9 cellular contexts compared by ENCODE assay signal in the genomic region with DNA sequence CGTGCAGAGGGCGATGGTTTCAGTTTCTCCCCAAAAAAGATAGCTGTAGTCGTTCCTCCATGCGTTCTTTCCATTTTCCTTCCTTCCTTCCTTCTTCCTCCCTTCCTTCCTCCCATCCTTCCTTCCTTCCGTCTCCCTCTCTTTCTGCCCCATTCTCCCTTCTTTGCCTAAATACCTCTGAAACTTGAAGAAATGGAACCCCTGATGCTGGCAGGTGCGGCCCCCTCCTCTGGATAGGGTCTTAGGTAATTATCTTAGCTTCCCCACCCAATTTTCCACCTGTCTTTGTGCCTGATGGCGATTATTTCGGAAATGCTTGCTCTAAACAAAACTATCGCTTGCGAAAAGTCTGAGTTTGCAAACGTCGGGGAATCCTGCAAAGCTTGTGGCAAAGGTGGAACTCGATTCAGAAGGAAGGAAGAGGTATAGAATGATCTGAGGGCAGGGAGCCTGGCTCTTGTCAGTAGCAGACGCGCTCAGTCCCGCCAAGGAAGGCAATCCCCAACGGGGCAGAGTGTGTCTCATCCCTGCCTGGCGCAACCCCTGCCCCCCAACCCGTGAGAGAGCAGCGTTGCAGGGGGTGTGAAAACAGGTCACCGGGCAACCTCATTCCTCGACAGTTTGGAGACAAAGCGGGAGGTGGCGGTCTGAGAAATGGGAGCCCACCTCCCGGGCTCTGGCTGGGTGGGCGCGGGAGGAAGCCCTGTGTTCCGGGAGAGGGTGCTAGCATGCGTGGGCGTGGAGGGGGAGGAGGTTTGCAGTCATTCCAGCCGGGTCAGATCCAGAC. TPM values are rescaled to one million over a fixed set of nuclear protein-coding genes. Genes with fewer than 3 reads are reported as not detected.
DNase-seq lines count a peak whose midpoint lies in the region; ATAC-seq and TF ChIP-seq lines count a peak whose summit lies in the region.
"Had no signal": no experiment of that assay in that cellular context is flagged by ENCODE, and none has a peak within 500 bp of the region (broad histone marks: within the 10 kb centered on the region; RNA-seq: fewer than 3 reads in every experiment).

No MANE protein-coding gene starts in this region.

- H2BK15ac ChIP-seq in mesendoderm (replicated peaks; ENCODE audit: low read depth): no peak overlapping the region

- no peak for TF ChIP-seq POLR2A in HCT116 (IDR thresholded peaks at IDR 0.05; ENCODE audit: borderline replicate concordance, extremely low read depth, insufficient read depth, insufficient read length)
- no peak for TF ChIP-seq POLR2A in vagina (IDR thresholded peaks at IDR 0.05)

- no TSS peak for BruUV-seq in HCT116 (replicated peaks; lab: Mats Ljungman, UMichigan)

- H2BK120ac ChIP-seq in mesendoderm (ENCODE audit: low read depth, low read length): no peak overlapping the region

- CTCF ChIA-PET in HCT116 (lab: Charles Lee): no interaction called here
- CTCF ChIA-PET in activated CD4-positive, alpha-beta memory T cell treated with anti-CD3 and anti-CD28 coated beads for 36 hours (lab: Charles Lee): interaction anchor here (0.8 to 2.4 kb wide), 3 partner anchors 10 to 40 kb away, joined by 4 to 13 read pairs (median 6); a partner anchor contains a TSS

- H3K9ac ChIP-seq in HCT116 (ENCODE audit: low read length): peak overlapping the region; percentile 70
- no peak overlapping the region for H3K9ac ChIP-seq in mesendoderm (ENCODE audit: low read length)

- no peak overlapping the region for H2AFZ ChIP-seq in HCT116 (ENCODE audit: low read depth, low read length, poor library complexity, severe bottlenecking)

- H3K27me3 Mint-ChIP-seq in CD4-positive, CD25-positive, alpha-beta regulatory T cell: peaks cover 62% of the 10 kb centered on the region
- H3K27me3 Mint-ChIP-seq in activated CD4-positive, alpha-beta memory T cell treated with anti-CD3 and anti-CD28 coated beads for 36 hours: peaks cover 42% of the 10 kb centered on the region

- H3K4ac ChIP-seq in mesendoderm (ENCODE audit: low read depth, low read length): no peak overlapping the region

- no peak overlapping the region for H3K27ac ChIP-seq in CD4-positive, CD25-positive, alpha-beta regulatory T cell (ENCODE audit: insufficient read depth, low read length, poor library complexity, severe bottlenecking)
- H3K27ac ChIP-seq in HCT116 (ENCODE audit: low read depth, low read length): peak overlapping the region; percentile 91; the same call in 1 of the 2 replicates
- H3K27ac ChIP-seq in mesendoderm (ENCODE audit: low read depth, low read length): no peak overlapping the region
- no peak overlapping the region for H3K27ac ChIP-seq in vagina
- H3K27ac ChIP-seq: SJSA1 had no signal

- no peak overlapping the region for H4K8ac ChIP-seq in mesendoderm (ENCODE audit: low read depth, low read length)

- ATAC-seq in CD4-positive, CD25-positive, alpha-beta regulatory T cell (ENCODE audit: low read depth in 2 of 2): no peak
- no peak for ATAC-seq in HCT116

- H3K27ac Mint-ChIP-seq in CD4-positive, CD25-positive, alpha-beta regulatory T cell: peak overlapping the region in 2 of 3 donors; percentile 39 to 43
- no peak overlapping the region for H3K27ac Mint-ChIP-seq in activated CD4-positive, alpha-beta memory T cell treated with anti-CD3 and anti-CD28 coated beads for 36 hours

- no peaks in the 10 kb centered on the region for H3K9me3 ChIP-seq in CD4-positive, CD25-positive, alpha-beta regulatory T cell (ENCODE audit: control insufficient read depth in 2 of 2, low read length in 2 of 2)
- H3K9me3 ChIP-seq in HCT116 (ENCODE audit: control insufficient read depth in 1 of 2, insufficient read depth in 1 of 2, low read depth in 1 of 2, low read length in 2 of 2): no peaks in the 10 kb centered on the region
- no peaks in the 10 kb centered on the region for H3K9me3 ChIP-seq in vagina

- intact Hi-C loops in HCT116 (cut with micrococcal nuclease) (loop anchor here (1.0 kb wide), 1 partner anchor 21 kb away; a partner anchor contains a TSS), vagina (cut with DNase I) (loop anchor here (2.0 to 10.0 kb wide), 2 partner anchors 43 to 195 kb away; no protein-coding TSS in a partner anchor)
- intact Hi-C loops in activated CD4-positive, alpha-beta memory T cell treated with anti-CD3 and anti-CD28 coated beads for 36 hours (cut with micrococcal nuclease): loop anchor here (5.0 kb wide), 1 partner anchor 52 kb away; no protein-coding TSS in a partner anchor

- H4K20me1 ChIP-seq in HCT116 (ENCODE audit: insufficient read depth): no peaks in the 10 kb centered on the region

- no peak overlapping the region for H4K5ac ChIP-seq in mesendoderm (ENCODE audit: low read length)

- H3K79me1 ChIP-seq in mesendoderm (ENCODE audit: low read length): no peaks in the 10 kb centered on the region

- no peak overlapping the region for H2BK5ac ChIP-seq in mesendoderm (ENCODE audit: low read length)

- peaks cover 0 to 11% (median 0%) of the 10 kb centered on the region in 7 donors for H3K9me3 Mint-ChIP-seq in CD4-positive, CD25-positive, alpha-beta regulatory T cell
- no peaks in the 10 kb centered on the region for H3K9me3 Mint-ChIP-seq in activated CD4-positive, alpha-beta memory T cell treated with anti-CD3 and anti-CD28 coated beads for 36 hours

- H3K4me3 ChIP-seq in CD4-positive, CD25-positive, alpha-beta regulatory T cell (ENCODE audit: low read depth, low read length): no peak overlapping the region
- peak overlapping the region; percentile 73 to 75 for H3K4me3 ChIP-seq in HCT116 (replicated peaks in 1 of 2; ENCODE audit: low read depth in 1 of 2, low read length in 2 of 2)
- H3K4me3 ChIP-seq in mesendoderm (ENCODE audit: low read length): no peak overlapping the region
- H3K4me3 ChIP-seq in vagina: no peak overlapping the region
- H3K4me3 ChIP-seq: SJSA1 had no signal

- no peak overlapping the region for H3K18ac ChIP-seq in mesendoderm (ENCODE audit: low read length)

- no peak for TF ChIP-seq RAD21 in HCT116 (IDR thresholded peaks at IDR 0.05; ENCODE audit: low read depth)

- peaks cover 31% of the 10 kb centered on the region for H3K27me3 ChIP-seq in CD4-positive, CD25-positive, alpha-beta regulatory T cell (ENCODE audit: control insufficient read depth, insufficient read depth, low read length)
- H3K27me3 ChIP-seq in HCT116 (ENCODE audit: insufficient read depth, low read length) (no peaks in the 10 kb centered on the region), mesendoderm (ENCODE audit: insufficient read depth, low read length, poor library complexity) (peaks cover 85% of the 10 kb centered on the region), vagina (peaks cover 49% of the 10 kb centered on the region)

- H3K36me3 Mint-ChIP-seq in CD4-positive, CD25-positive, alpha-beta regulatory T cell: no peaks in the 10 kb centered on the region
- H3K36me3 Mint-ChIP-seq in activated CD4-positive, alpha-beta memory T cell treated with anti-CD3 and anti-CD28 coated beads for 36 hours: peaks cover 2% of the 10 kb centered on the region

- H3K4me2 ChIP-seq in HCT116 (ENCODE audit: low read length) (peak overlapping the region; percentile 98), mesendoderm (ENCODE audit: low read length) (no peak overlapping the region)

- peaks cover 74% of the 10 kb centered on the region for H3K4me1 ChIP-seq in CD4-positive, CD25-positive, alpha-beta regulatory T cell (ENCODE audit: control insufficient read depth, insufficient read depth, low read length, poor library complexity, severe bottlenecking)
- peaks cover 32 to 57% of the 10 kb centered on the region in 2 experiments for H3K4me1 ChIP-seq in HCT116 (ENCODE audit: control insufficient read depth in 1 of 2, insufficient read depth in 2 of 2, low read length in 2 of 2)
- peaks cover 5% of the 10 kb centered on the region for H3K4me1 ChIP-seq in mesendoderm (ENCODE audit: control insufficient read depth, low read depth, low read length)
- peaks cover 76% of the 10 kb centered on the region for H3K4me1 ChIP-seq in vagina

- POLR2A ChIA-PET in HCT116 (lab: Charles Lee): interaction anchor here (1.3 to 3.2 kb wide), 3 partner anchors 18 to 39 kb away, joined by 3 to 11 read pairs (median 3); a partner anchor contains a TSS
- POLR2A ChIA-PET in activated CD4-positive, alpha-beta memory T cell treated with anti-CD3 and anti-CD28 coated beads for 36 hours (lab: Charles Lee): interaction anchor here (1.3 to 3.8 kb wide), 2 partner anchors 11 to 39 kb away, joined by 6 to 23 read pairs; a partner anchor contains a TSS

- peaks cover 10 to 56% (median 29%) of the 10 kb centered on the region in 4 donors for H3K4me1 Mint-ChIP-seq in CD4-positive, CD25-positive, alpha-beta regulatory T cell
- H3K4me1 Mint-ChIP-seq in activated CD4-positive, alpha-beta memory T cell treated with anti-CD3 and anti-CD28 coated beads for 36 hours (ENCODE audit: low read depth): peaks cover 36% of the 10 kb centered on the region

- no peaks in the 10 kb centered on the region for H3K9me2 ChIP-seq in HCT116 (ENCODE audit: insufficient read depth)

- DNase-seq in CD4-positive, CD25-positive, alpha-beta regulatory T cell: no peak
- no peak for DNase-seq in HCT116 (ENCODE audit: low read depth, low spot score)
- DNase-seq in activated CD4-positive, alpha-beta memory T cell treated with anti-CD3 and anti-CD28 coated beads for 36 hours: peak; percentile 44
- DNase-seq in mesendoderm: no peak
- no peak for DNase-seq in DMS153 treated with DMSO at 0.1 percent for 48 hours (lab: John Stamatoyannopoulos, UW; ENCODE audit: unreplicated experiment)
- DNase-seq in vagina (ENCODE audit: extremely low spot score in 2 of 2): no peak
- DNase-seq in SW 1271 (lab: John Stamatoyannopoulos, UW): no peak
- DNase-seq in NCI-H1417 treated with DMSO at 0.1 percent for 48 hours (lab: John Stamatoyannopoulos, UW): no peak

- H2AK5ac ChIP-seq in mesendoderm (ENCODE audit: low read length): no peak overlapping the region

- peak overlapping the region; percentile 15 for H3K23ac ChIP-seq in mesendoderm (ENCODE audit: low read length)

- H3K56ac ChIP-seq in mesendoderm (ENCODE audit: low read length): no peak overlapping the region

- peak overlapping the region; percentile 66 to 91 (median 84) for H3K4me3 Mint-ChIP-seq in CD4-positive, CD25-positive, alpha-beta regulatory T cell
- H3K4me3 Mint-ChIP-seq in activated CD4-positive, alpha-beta memory T cell treated with anti-CD3 and anti-CD28 coated beads for 36 hours: peak overlapping the region; percentile 17

- RAD21 ChIA-PET in HCT116 (lab: Charles Lee; ENCODE audit: low non-redundant PET in 1 of 2, low total read pairs in 2 of 2, uncharacterized antibody in 2 of 2, unreplicated experiment in 2 of 2): interaction anchor here in 1 of 2 experiments (1.2 kb wide), 1 partner anchor 54 kb away, joined by 5 read pairs; no protein-coding TSS in a partner anchor

- WGBS in mesendoderm (ENCODE audit: extremely low coverage, insufficient coverage, low lambda C conversion rate): no CpG with 5 or more reads among the region's 31 CpGs

- H3K79me2 ChIP-seq in HCT116 (ENCODE audit: insufficient read depth, low read length): peaks cover 14% of the 10 kb centered on the region; the same call in 1 of the 2 replicates
- no peaks in the 10 kb centered on the region for H3K79me2 ChIP-seq in mesendoderm (ENCODE audit: control insufficient read depth, insufficient read depth, low read length)

- no peaks in the 10 kb centered on the region for H3K36me3 ChIP-seq in CD4-positive, CD25-positive, alpha-beta regulatory T cell (ENCODE audit: control insufficient read depth, insufficient read depth, low read length)
- H3K36me3 ChIP-seq in HCT116 (ENCODE audit: control insufficient read depth in 1 of 2, insufficient read depth in 2 of 2, low read length in 2 of 2) (peaks cover 6 to 12% of the 10 kb centered on the region in 2 experiments; a peak in 2 of 4 replicates), mesendoderm (ENCODE audit: control insufficient read depth, insufficient read depth, low read length) (no peaks in the 10 kb centered on the region), vagina (no peaks in the 10 kb centered on the region)

- TF ChIP-seq CTCF in HCT116 (IDR thresholded peaks at IDR 0.05 in 2 of 3, conservative IDR thresholded peaks at IDR 0.05 in 1 of 3; ENCODE audit: borderline replicate concordance in 1 of 3, insufficient read depth in 1 of 3, low read depth in 2 of 3, low read length in 2 of 3): no peak
- TF ChIP-seq CTCF in vagina (IDR thresholded peaks at IDR 0.05): no peak

RNA-seq across cellular contexts. Expression of a gene that starts 2.9 kb away (rescaled TPM):
- total RNA-seq in CD4-positive, CD25-positive, alpha-beta regulatory T cell: 3.4 TPM
- polyA plus RNA-seq in CD4-positive, CD25-positive, alpha-beta regulatory T cell: 1 to 10 TPM in 2 of 4 donors, under 1 TPM in 2; 0.30 to 1.7 (median 0.87) TPM
- 29.0 TPM for total RNA-seq in HCT116 (2021; ENCODE audit: unreplicated experiment)
- 17.3 and 18.1 TPM in 2 replicates for polyA plus RNA-seq in HCT116 (2012)
- 1 to 10 TPM; 4.5 to 4.6 TPM for total RNA-seq in activated CD4-positive, alpha-beta memory T cell treated with anti-CD3 and anti-CD28 coated beads for 36 hours
- 0.17 TPM for polyA plus RNA-seq in mesendoderm (2013, experiment 1 of 2)
- 0.34 TPM for polyA plus RNA-seq in mesendoderm (2013, experiment 2 of 2)
- 0.98 TPM for total RNA-seq in vagina

RNA-seq across cellular contexts. Expression of a gene that starts 21.8 kb away (rescaled TPM):
- 0.81 TPM for total RNA-seq in CD4-positive, CD25-positive, alpha-beta regulatory T cell
- under 1 TPM in 2 of 4 donors, not detected in 2; 0.11 to 0.17 TPM for polyA plus RNA-seq in CD4-positive, CD25-positive, alpha-beta regulatory T cell
- total RNA-seq in HCT116 (2021; ENCODE audit: unreplicated experiment): 28.3 TPM
- polyA plus RNA-seq in HCT116 (2012): 8.8 and 9.6 TPM in 2 replicates
- total RNA-seq in activated CD4-positive, alpha-beta memory T cell treated with anti-CD3 and anti-CD28 coated beads for 36 hours: 1 to 10 TPM; 2.5 to 3.1 TPM
- 25.1 TPM for polyA plus RNA-seq in mesendoderm (2013, experiment 1 of 2)
- 25.0 TPM for polyA plus RNA-seq in mesendoderm (2013, experiment 2 of 2)
- total RNA-seq in vagina: 5.6 TPM

RNA-seq across cellular contexts. Expression of a gene that starts 39.5 kb away (rescaled TPM):
- total RNA-seq in CD4-positive, CD25-positive, alpha-beta regulatory T cell: 137 TPM
- polyA plus RNA-seq in CD4-positive, CD25-positive, alpha-beta regulatory T cell: 10 to 100 TPM in 1 of 4 donors, 1 to 10 TPM in 3; 2.9 to 10.0 (median 4.6) TPM
- 60.9 TPM for total RNA-seq in HCT116 (2021; ENCODE audit: unreplicated experiment)
- 58.0 and 71.2 TPM in 2 replicates for polyA plus RNA-seq in HCT116 (2012)
- total RNA-seq in activated CD4-positive, alpha-beta memory T cell treated with anti-CD3 and anti-CD28 coated beads for 36 hours: 10 to 100 TPM; 14.0 to 14.2 TPM
- polyA plus RNA-seq in mesendoderm (2013, experiment 1 of 2): 3.7 TPM
- 3.6 TPM for polyA plus RNA-seq in mesendoderm (2013, experiment 2 of 2)
- total RNA-seq in vagina: 13.0 TPM

Comparison
In these comparisons a context has a peak if more than half of its experiments do, and no peak if none do; other contexts are left out.
1. H3K4me3 ChIP-seq: peak in HCT116 (2 of 2); none in CD4-positive, CD25-positive, alpha-beta regulatory T cell (single experiment), mesendoderm (single experiment) and vagina (0 of 2).